In genomic region chr17:61463068-61463980, GRCh38 we compare ENCODE assay signal across 15 cellular contexts. TPM values are rescaled to one million over a fixed set of nuclear protein-coding genes. Genes with fewer than 3 reads are reported as not detected.
DNase-seq lines count a peak whose midpoint lies in the region; ATAC-seq, FAIRE-seq and TF ChIP-seq lines count a peak whose summit lies in the region.
"Had no signal": no experiment of that assay in that cellular context is flagged by ENCODE, and none has a peak within 500 bp of the region (broad histone marks: within the 10 kb centered on the region; RNA-seq: fewer than 3 reads in every experiment).

No MANE protein-coding gene starts in this region.

- H3K4me1 ChIP-seq in PC-3 (ENCODE audit: insufficient read depth, low read length), result no peaks in the 10 kb centered on the region
- peaks cover 5% of the 10 kb centered on the region for H3K4me1 ChIP-seq in iPS-15b (ENCODE audit: control insufficient read depth, insufficient read depth, low read length)
- peaks cover 0 to 10% (median 9%) of the 10 kb centered on the region in 4 donors for H3K4me1 ChIP-seq in tibial artery

- no peak overlapping the region for H3K4me3 ChIP-seq in PC-3 (ENCODE audit: low read length)
- peak overlapping the region; percentile 31 for H3K4me3 ChIP-seq in iPS-15b (ENCODE audit: low read depth, low read length)
- no peak overlapping the region for H3K4me3 ChIP-seq in tibial artery
- H3K4me3 ChIP-seq: pancreas had no signal

- H3K27ac ChIP-seq in PC-3 (ENCODE audit: low read length) (no peak overlapping the region), tibial artery (no peak overlapping the region)
- H3K27ac ChIP-seq: KMS-11, pancreas had no signal

- H3K9ac ChIP-seq in PC-3 (ENCODE audit: low read length), result no peak overlapping the region
- no peak overlapping the region for H3K9ac ChIP-seq in iPS-15b (ENCODE audit: low read depth, low read length)
- H3K9ac ChIP-seq: KMS-11 had no signal

- peak; percentile 47 for TF ChIP-seq CTCF in PC-3 (conservative IDR thresholded peaks at IDR 0.05; ENCODE audit: low read depth, low read length)
- TF ChIP-seq CTCF in tibial artery (IDR thresholded peaks at IDR 0.05), result no peak

- no peak for TF ChIP-seq POLR2A in GM12891 (IDR thresholded peaks at IDR 0.05; ENCODE audit: low read depth, low read length)

- no peaks in the 10 kb centered on the region for H3K27me3 ChIP-seq in PC-3 (ENCODE audit: low read length)
- H3K27me3 ChIP-seq in iPS-15b (ENCODE audit: control insufficient read depth, insufficient read depth, low read length), result peaks cover 91% of the 10 kb centered on the region
- peaks cover 0 to 29% of the 10 kb centered on the region in 2 donors for H3K27me3 ChIP-seq in tibial artery

- POLR2A ChIA-PET in PC-3 (lab: Charles Lee; ENCODE audit: unreplicated experiment), result no interaction called here

- DNase-seq in activated effector memory CD4-positive, alpha-beta T cell treated with anti-CD3 and anti-CD28 coated beads, Interleukin-2, amount 50 U/mL, for 16 hours, result peak; percentile 50
- no peak for DNase-seq in activated effector memory CD4-positive, alpha-beta T cell treated with Interleukin-2 at 50 U/mL for 16 hours
- no peak for DNase-seq in PC-3
- DNase-seq in tibial artery, result peak; percentile 15 to 51
- no peak for DNase-seq in GM12891 (ENCODE audit: insufficient read length, low spot score)
- no peak for DNase-seq in germinal center (ENCODE audit: low spot score)
- DNase-seq in CD1c-positive myeloid dendritic cell (ENCODE audit: extremely low spot score), result no peak
- DNase-seq: ACHN; activated CD8-positive, alpha-beta memory T cell treated with anti-CD3 and anti-CD28 coated beads, Interleukin-2, amount 10 ng/mL, durations not matched to agents 7 days and 5 days; DMS79 treated with DMSO at 0.1 percent for 48 hours; mammary epithelial cell; NCI-H2171 treated with DMSO at 0.1 percent for 48 hours had no signal

- CTCF ChIA-PET in PC-3 (lab: Charles Lee), result no interaction called here

- no peaks in the 10 kb centered on the region for H3K79me2 ChIP-seq in PC-3 (ENCODE audit: low read length)

- no TSS peak for BruUV-seq in PC-3 (replicated peaks; lab: Mats Ljungman, UMichigan)

- H3K4me2 ChIP-seq in PC-3 (ENCODE audit: low read length), result no peak overlapping the region
- H3K4me2 ChIP-seq: KMS-11 had no signal

- no peaks in the 10 kb centered on the region for H4K20me1 ChIP-seq in PC-3 (ENCODE audit: low read length)

- no peaks in the 10 kb centered on the region for H3K9me2 ChIP-seq in PC-3 (replicated peaks; ENCODE audit: low read length)

- no peak for ATAC-seq in PC-3
- ATAC-seq: activated CD8-positive, alpha-beta memory T cell treated with anti-CD3 and anti-CD28 coated beads, Interleukin-2, amount 10 ng/mL, durations not matched to agents 7 days and 5 days had no signal

- no peaks in the 10 kb centered on the region for H3K36me3 ChIP-seq in PC-3 (ENCODE audit: low read depth, low read length)
- no peaks in the 10 kb centered on the region for H3K36me3 ChIP-seq in iPS-15b (ENCODE audit: control insufficient read depth, insufficient read depth, low read length)
- H3K36me3 ChIP-seq in tibial artery, result no peaks in the 10 kb centered on the region
- H3K36me3 ChIP-seq: pancreas had no signal

- no peaks in the 10 kb centered on the region for H3K9me3 ChIP-seq in PC-3 (ENCODE audit: low read length)
- no peaks in the 10 kb centered on the region for H3K9me3 ChIP-seq in iPS-15b (ENCODE audit: control insufficient read depth, insufficient read depth, low read length)
- H3K9me3 ChIP-seq in tibial artery, result no peaks in the 10 kb centered on the region
- H3K9me3 ChIP-seq: pancreas had no signal

- H2AFZ ChIP-seq in PC-3 (ENCODE audit: low read length), result no peak overlapping the region

- FAIRE-seq in GM12891 (lab: Jason Lieb, UNC), result no peak
- FAIRE-seq: pancreas had no signal

- intact Hi-C loops in PC-3 (cut with micrococcal nuclease) (no loop called here), tibial artery (cut with DNase I; ENCODE audit: low total_unique reads) (no loop called here)

- no peaks in the 10 kb centered on the region for H3F3A ChIP-seq in PC-3 (ENCODE audit: low read length, unreplicated experiment)

TF ChIP-seq in GM12891, 5 proteins besides CTCF, POLR2A, EP300 and RAD21:
- no peak for TF ChIP-seq POU2F2 (IDR thresholded peaks at IDR 0.05; ENCODE audit: low read depth, low read length)
- TF ChIP-seq PAX5 (IDR thresholded peaks at IDR 0.05; ENCODE audit: insufficient read depth, low read length, severe bottlenecking), result no peak
- TF ChIP-seq SPI1 (IDR thresholded peaks at IDR 0.05; ENCODE audit: low read depth, low read length), result no peak
- no peak for TF ChIP-seq TAF1 (IDR thresholded peaks at IDR 0.05; ENCODE audit: low read depth, low read length)
- no peak for TF ChIP-seq POLR2AphosphoS5 (IDR thresholded peaks at IDR 0.05; ENCODE audit: low read depth, low read length)
TF ChIP-seq in GM12891: peak in this region for 0.

RNA-seq across cellular contexts. Expression of gene TBX4, which starts 11.1 kb away (rescaled TPM):
- total RNA-seq in PC-3 (2014; rRNA removed), result not detected in 2 replicates
- polyA plus RNA-seq in GM12891 (2012; ENCODE audit: low read depth, missing spikeins), result not detected
- total RNA-seq: activated CD8-positive, alpha-beta memory T cell treated with anti-CD3 and anti-CD28 coated beads, Interleukin-2, amount 10 ng/mL, durations not matched to agents 7 days and 5 days; pancreas had no signal
- polyA plus RNA-seq: pancreas had no signal

Comparison
In these comparisons a context has a peak if more than half of its experiments do, and no peak if none do; other contexts are left out.
1. DNase-seq: peak in activated effector memory CD4-positive, alpha-beta T cell treated with anti-CD3 and anti-CD28 coated beads, Interleukin-2, amount 50 U/mL, for 16 hours (single experiment) and tibial artery (2 of 2); none in activated effector memory CD4-positive, alpha-beta T cell treated with Interleukin-2 at 50 U/mL for 16 hours (single experiment), PC-3 (single experiment), GM12891 (single experiment), germinal center (single experiment) and CD1c-positive myeloid dendritic cell (single experiment).